ENCODE assay signal across 24 cellular contexts in genomic region chr7:41287559-41288335, GRCh38.
"Had no signal": no experiment of that assay in that cellular context is flagged by ENCODE, and none has a peak within 500 bp of the region (broad histone marks: within the 10 kb centered on the region; RNA-seq: fewer than 3 reads in every experiment).

No MANE protein-coding gene starts in this region.

- H3K27me3 Mint-ChIP-seq: activated B cell treated with CpG ODN at 0.5 μM for 24 hours; activated CD4-positive, alpha-beta memory T cell treated with anti-CD3 and anti-CD28 coated beads, Interleukin-2, amount 10 ng/mL, durations not matched to agents 7 days and 5 days; activated CD8-positive, alpha-beta memory T cell treated with anti-CD3 and anti-CD28 coated beads, Interleukin-2, amount 10 ng/mL, durations not matched to agents 7 days and 5 days; activated naive CD8-positive, alpha-beta T cell; central memory CD8-positive, alpha-beta T cell had no signal

- H3K4me1 ChIP-seq: colonic mucosa, heart right ventricle, left lung, tibial nerve, uterus had no signal

- H3K27ac Mint-ChIP-seq: activated B cell treated with CpG ODN at 0.5 μM for 24 hours; activated CD4-positive, alpha-beta memory T cell treated with anti-CD3 and anti-CD28 coated beads, Interleukin-2, amount 10 ng/mL, durations not matched to agents 7 days and 5 days; activated CD8-positive, alpha-beta memory T cell treated with anti-CD3 and anti-CD28 coated beads, Interleukin-2, amount 10 ng/mL, durations not matched to agents 7 days and 5 days; activated naive CD8-positive, alpha-beta T cell; T-helper 2 cell treated with Interferon-gamma antibody and Interleukin-4, amounts not matched to agents 5 μg/mL and 100 μg/mL, for 36 hours had no signal

- H3K9me3 Mint-ChIP-seq: activated CD4-positive, alpha-beta memory T cell treated with anti-CD3 and anti-CD28 coated beads, Interleukin-2, amount 10 ng/mL, durations not matched to agents 7 days and 5 days had no signal

- H3K36me3 ChIP-seq: brain microvascular endothelial cell, colonic mucosa, heart right ventricle, left lung, tibial nerve, uterus had no signal

- H3K4me1 Mint-ChIP-seq: activated B cell treated with CpG ODN at 0.5 μM for 24 hours; activated CD4-positive, alpha-beta memory T cell treated with anti-CD3 and anti-CD28 coated beads, Interleukin-2, amount 10 ng/mL, durations not matched to agents 7 days and 5 days; activated CD8-positive, alpha-beta memory T cell treated with anti-CD3 and anti-CD28 coated beads, Interleukin-2, amount 10 ng/mL, durations not matched to agents 7 days and 5 days; central memory CD8-positive, alpha-beta T cell had no signal

- FAIRE-seq: endometrium, kidney, TTC549 had no signal

- ATAC-seq: activated CD8-positive, alpha-beta memory T cell treated with anti-CD3 and anti-CD28 coated beads, Interleukin-2, amount 10 ng/mL, durations not matched to agents 7 days and 5 days; heart right ventricle; left lung; stimulated activated naive CD8-positive, alpha-beta T cell treated with anti-CD3 and anti-CD28 coated beads, Interleukin-15, Interleukin-2, amounts not matched to agents 100 U/mL and 50 U/mL, for 24 hours had no signal

- H3K4me3 Mint-ChIP-seq: activated B cell treated with CpG ODN at 0.5 μM for 24 hours; activated CD4-positive, alpha-beta memory T cell treated with anti-CD3 and anti-CD28 coated beads, Interleukin-2, amount 10 ng/mL, durations not matched to agents 7 days and 5 days; activated CD8-positive, alpha-beta memory T cell treated with anti-CD3 and anti-CD28 coated beads, Interleukin-2, amount 10 ng/mL, durations not matched to agents 7 days and 5 days; activated naive CD8-positive, alpha-beta T cell; central memory CD8-positive, alpha-beta T cell; T-helper 2 cell treated with Interferon-gamma antibody and Interleukin-4, amounts not matched to agents 5 μg/mL and 100 μg/mL, for 36 hours had no signal

- DNase-seq: activated B cell treated with CpG ODN at 0.5 μM for 24 hours; activated CD4-positive, alpha-beta memory T cell treated with anti-CD3 and anti-CD28 coated beads, Interleukin-2, amount 10 ng/mL, durations not matched to agents 7 days and 5 days; activated CD4-positive, alpha-beta T cell treated with anti-CD3 and anti-CD28 coated beads for 4 hours; activated CD8-positive, alpha-beta memory T cell treated with anti-CD3 and anti-CD28 coated beads, Interleukin-2, amount 10 ng/mL, durations not matched to agents 7 days and 5 days; aorta; brain microvascular endothelial cell; colonic mucosa; erythroblast; heart right ventricle; kidney; left lung; mammary epithelial cell; retina; stimulated activated CD4-positive, alpha-beta T cell treated with anti-CD3 and anti-CD28 coated beads, Interleukin-12 subunit alpha, Interleukin-12 subunit beta, amount 100 ng/mL, for 4 hours; stimulated activated CD4-positive, alpha-beta T cell treated with anti-CD3 and anti-CD28 coated beads, Interleukin-1b, Interleukin-23, amount 100 ng/mL, for 48 hours; stimulated activated naive CD8-positive, alpha-beta T cell treated with anti-CD3 and anti-CD28 coated beads, Interleukin-15, Interleukin-2, amounts not matched to agents 100 U/mL and 50 U/mL, for 24 hours; substantia nigra; uterus had no signal

- H3K27ac ChIP-seq: brain microvascular endothelial cell, colonic mucosa, heart right ventricle, left lung, tibial nerve, uterus had no signal

- H3K27me3 ChIP-seq: brain microvascular endothelial cell, colonic mucosa, heart right ventricle, left lung, tibial nerve, uterus had no signal

- H3K9me3 ChIP-seq: colonic mucosa, left lung, uterus had no signal

- H3K36me3 Mint-ChIP-seq: activated CD8-positive, alpha-beta memory T cell treated with anti-CD3 and anti-CD28 coated beads, Interleukin-2, amount 10 ng/mL, durations not matched to agents 7 days and 5 days; activated naive CD8-positive, alpha-beta T cell had no signal

- H3K4me3 ChIP-seq: colonic mucosa, heart right ventricle, left lung, tibial nerve, uterus had no signal
